Comparison of ENCODE assay signal across 27 cellular contexts in the genomic region with DNA sequence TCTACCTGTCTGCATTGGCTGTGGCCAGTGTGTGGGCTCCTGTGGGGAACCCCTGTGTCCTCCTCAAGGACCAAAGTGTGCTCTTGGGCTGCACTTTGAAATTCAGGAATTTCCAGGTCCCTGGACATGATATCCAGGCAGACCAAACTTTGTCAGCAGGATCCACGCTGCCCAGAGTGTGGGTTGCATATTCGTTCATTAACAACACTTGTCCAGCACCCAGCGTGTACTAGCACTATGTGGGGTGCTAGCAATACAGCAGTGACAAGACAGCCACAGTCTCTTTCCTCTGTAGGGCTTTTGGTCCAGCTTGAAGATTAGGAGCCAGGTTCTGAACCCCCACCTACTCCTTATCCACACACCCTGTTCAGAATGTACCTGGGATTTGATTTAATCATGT.
"Had no signal": no experiment of that assay in that cellular context is flagged by ENCODE, and none has a peak within 500 bp of the region (broad histone marks: within the 10 kb centered on the region; RNA-seq: fewer than 3 reads in every experiment).

No MANE protein-coding gene starts in this region.

- H3K9me3 ChIP-seq: ovary, psoas muscle, right lobe of liver, sigmoid colon, stomach, thoracic aorta, thyroid gland, tibial nerve, upper lobe of left lung, vagina had no signal

- H3K4me3 Mint-ChIP-seq: natural killer cell; nephron; neural crest cell; stimulated activated effector memory CD8-positive, alpha-beta T cell treated with anti-CD3 and anti-CD28 coated beads, Interleukin-12 subunit alpha, Interleukin-12 subunit beta, amount 100 ng/mL, for 72 hours; stimulated activated naive B cell treated with anti-CD40 and anti-IgM and Interleukin-4, amounts not matched to agents 10 μg/mL and 1 μg/mL and 100 μg/mL, for 72 hours; stimulated activated naive CD8-positive, alpha-beta T cell treated with anti-CD3 and anti-CD28 coated beads, Interleukin-15, Interleukin-2, amounts not matched to agents 100 ng/mL and 50 ng/mL, for 24 hours had no signal

- H2AFZ ChIP-seq: parathyroid adenoma had no signal

- ATAC-seq: natural killer cell; psoas muscle; right cardiac atrium; right lobe of liver; stimulated activated effector memory CD8-positive, alpha-beta T cell treated with anti-CD3 and anti-CD28 coated beads, Interleukin-12 subunit alpha, Interleukin-12 subunit beta, amount 100 ng/mL, for 72 hours; stimulated activated naive B cell treated with anti-CD40 and anti-IgM and Interleukin-4, amounts not matched to agents 10 μg/mL and 1 μg/mL and 100 μg/mL, for 72 hours had no signal

- H3K27me3 Mint-ChIP-seq: stimulated activated naive CD8-positive, alpha-beta T cell treated with anti-CD3 and anti-CD28 coated beads, Interleukin-15, Interleukin-2, amounts not matched to agents 100 ng/mL and 50 ng/mL, for 24 hours had no signal

- DNase-seq: natural killer cell; occipital lobe; ovary; posterior cingulate gyrus; psoas muscle; right cardiac atrium; right lobe of liver; sigmoid colon; small intestine; stimulated activated CD4-positive, alpha-beta T cell treated with anti-CD3 and anti-CD28 coated beads, Interleukin-15, amount 100 ng/mL, for 24 hours; stimulated activated CD4-positive, alpha-beta T cell treated with anti-CD3 and anti-CD28 coated beads, Interleukin-2, amount 100 ng/mL, for 24 hours; stimulated activated CD4-positive, alpha-beta T cell treated with anti-CD3 and anti-CD28 coated beads, Interleukin-2, amount 100 ng/mL, for 48 hours; stimulated activated CD4-positive, alpha-beta T cell treated with anti-CD3 and anti-CD28 coated beads, Interleukin-4, amount 100 ng/mL, for 24 hours; stimulated activated naive B cell treated with anti-CD40 and anti-IgM and Interleukin-4, amounts not matched to agents 10 μg/mL and 1 μg/mL and 100 μg/mL, for 72 hours; stimulated activated naive CD4-positive, alpha-beta T cell treated with Interleukin-2 at 50 U/mL for 16 hours; stomach; thyroid gland; upper lobe of left lung had no signal

- H3K4me1 ChIP-seq: right lobe of liver, sigmoid colon, stomach, thyroid gland, tibial nerve, vagina had no signal

- H3K36me3 ChIP-seq: ovary, right lobe of liver, sigmoid colon, stomach, thoracic aorta, thyroid gland, tibial nerve, upper lobe of left lung, vagina had no signal

- H3K4me3 ChIP-seq: ovary, psoas muscle, right lobe of liver, sigmoid colon, stomach, thoracic aorta, thyroid gland, tibial nerve, upper lobe of left lung, vagina had no signal

- H3K36me3 Mint-ChIP-seq: natural killer cell; stimulated activated effector memory CD8-positive, alpha-beta T cell treated with anti-CD3 and anti-CD28 coated beads, Interleukin-12 subunit alpha, Interleukin-12 subunit beta, amount 100 ng/mL, for 72 hours; stimulated activated naive B cell treated with anti-CD40 and anti-IgM and Interleukin-4, amounts not matched to agents 10 μg/mL and 1 μg/mL and 100 μg/mL, for 72 hours had no signal

- H3K79me2 ChIP-seq: parathyroid adenoma had no signal

- H3K4me1 Mint-ChIP-seq: natural killer cell; nephron; stimulated activated effector memory CD8-positive, alpha-beta T cell treated with anti-CD3 and anti-CD28 coated beads, Interleukin-12 subunit alpha, Interleukin-12 subunit beta, amount 100 ng/mL, for 72 hours; stimulated activated naive B cell treated with anti-CD40 and anti-IgM and Interleukin-4, amounts not matched to agents 10 μg/mL and 1 μg/mL and 100 μg/mL, for 72 hours had no signal

- H3K9me3 Mint-ChIP-seq: natural killer cell; nephron; neural crest cell; stimulated activated effector memory CD8-positive, alpha-beta T cell treated with anti-CD3 and anti-CD28 coated beads, Interleukin-12 subunit alpha, Interleukin-12 subunit beta, amount 100 ng/mL, for 72 hours; stimulated activated naive B cell treated with anti-CD40 and anti-IgM and Interleukin-4, amounts not matched to agents 10 μg/mL and 1 μg/mL and 100 μg/mL, for 72 hours; stimulated activated naive CD8-positive, alpha-beta T cell treated with anti-CD3 and anti-CD28 coated beads, Interleukin-15, Interleukin-2, amounts not matched to agents 100 ng/mL and 50 ng/mL, for 24 hours had no signal

- H3K27me3 ChIP-seq: ovary, right lobe of liver, sigmoid colon, stomach, thyroid gland, tibial nerve, upper lobe of left lung, vagina had no signal

- H3K27ac Mint-ChIP-seq: natural killer cell; nephron; progenitor cell of endocrine pancreas; stimulated activated effector memory CD8-positive, alpha-beta T cell treated with anti-CD3 and anti-CD28 coated beads, Interleukin-12 subunit alpha, Interleukin-12 subunit beta, amount 100 ng/mL, for 72 hours; stimulated activated naive B cell treated with anti-CD40 and anti-IgM and Interleukin-4, amounts not matched to agents 10 μg/mL and 1 μg/mL and 100 μg/mL, for 72 hours; stimulated activated naive CD8-positive, alpha-beta T cell treated with anti-CD3 and anti-CD28 coated beads, Interleukin-15, Interleukin-2, amounts not matched to agents 100 ng/mL and 50 ng/mL, for 24 hours had no signal

- H3K27ac ChIP-seq: ovary, parathyroid adenoma, psoas muscle, right lobe of liver, sigmoid colon, stomach, thoracic aorta, thyroid gland, tibial nerve, upper lobe of left lung, vagina had no signal

- H3K9ac ChIP-seq: parathyroid adenoma had no signal
